9 cellular contexts compared by ENCODE assay signal in the genomic region with DNA sequence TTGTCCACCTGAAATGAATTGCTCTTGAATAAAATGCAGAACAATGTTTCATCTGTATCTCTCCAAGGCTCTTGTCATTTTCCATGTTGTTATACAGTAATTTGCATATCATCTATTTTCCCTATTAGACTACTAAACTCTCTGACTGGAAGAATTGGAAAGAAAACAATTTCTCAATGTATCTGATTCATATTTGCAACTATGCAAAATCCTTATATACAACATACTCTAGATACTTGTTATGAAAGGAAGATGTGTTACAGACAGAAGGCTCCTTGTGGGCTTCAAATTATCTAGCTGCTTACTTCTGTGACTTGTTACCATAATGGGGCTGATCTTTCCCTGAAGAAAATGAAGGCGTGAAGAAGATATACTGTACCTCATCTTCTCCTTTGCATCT.
"Had no signal": no experiment of that assay in that cellular context is flagged by ENCODE, and none has a peak within 500 bp of the region (broad histone marks: within the 10 kb centered on the region; RNA-seq: fewer than 3 reads in every experiment).

No MANE protein-coding gene starts in this region.

- H3K4me3 ChIP-seq: HAP-1 had no signal

- ATAC-seq: HCT116, HepG2 had no signal

- H3K4me3 Mint-ChIP-seq: HFFc6 had no signal

- H3K9me3 Mint-ChIP-seq: HFFc6 had no signal

- H3K9me3 ChIP-seq: HAP-1 had no signal

- H3K27ac Mint-ChIP-seq: HFFc6 had no signal

- DNase-seq: GOT3, H7, HFFc6, KBM-7 had no signal

- H3K4me2 ChIP-seq: KMS-11 had no signal

- H3K27ac ChIP-seq: HL-60, KMS-11 had no signal

- H3K36me3 ChIP-seq: HAP-1 had no signal

- H3K9ac ChIP-seq: KMS-11 had no signal
